6 cellular contexts compared by ENCODE assay signal in the genomic region with DNA sequence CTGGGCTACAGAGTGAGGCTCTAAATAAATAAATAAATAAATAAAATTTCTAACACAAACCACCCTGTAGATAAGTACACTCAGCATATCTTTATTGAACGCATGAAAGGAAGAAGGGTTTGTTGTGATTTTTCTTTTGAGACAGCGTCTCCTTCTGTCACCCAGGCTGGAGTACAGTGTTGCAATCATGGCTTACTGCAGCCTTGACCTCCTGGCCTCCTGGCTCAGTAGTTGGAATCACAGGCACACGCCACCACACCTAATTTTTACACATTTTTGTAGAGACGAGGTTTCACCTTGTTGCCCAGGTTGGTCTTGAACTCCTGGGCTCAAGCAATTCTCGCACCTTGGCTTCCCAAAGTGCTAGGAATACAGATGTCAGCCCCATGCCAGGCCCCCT.
"Had no signal": no experiment of that assay in that cellular context is flagged by ENCODE, and none has a peak within 500 bp of the region (broad histone marks: within the 10 kb centered on the region; RNA-seq: fewer than 3 reads in every experiment).

No MANE protein-coding gene starts in this region.

- H3K4me3 Mint-ChIP-seq: GM23338, IgD-negative memory B cell had no signal

- DNase-seq: H7, HCEC 1CT, KG1 had no signal

- H3K4me3 ChIP-seq: GM23338 had no signal

- FAIRE-seq: HTR-8/SVneo had no signal

- H3K36me3 Mint-ChIP-seq: IgD-negative memory B cell had no signal

- H3K27ac Mint-ChIP-seq: GM23338, IgD-negative memory B cell had no signal

- H3K9me3 Mint-ChIP-seq: GM23338 had no signal

- H2AFZ ChIP-seq: GM23338 had no signal

- ATAC-seq: GM23338 had no signal

- H3K4me2 ChIP-seq: GM23338 had no signal
